Comparison of ENCODE assay signal across 15 cellular contexts in the genomic region with DNA sequence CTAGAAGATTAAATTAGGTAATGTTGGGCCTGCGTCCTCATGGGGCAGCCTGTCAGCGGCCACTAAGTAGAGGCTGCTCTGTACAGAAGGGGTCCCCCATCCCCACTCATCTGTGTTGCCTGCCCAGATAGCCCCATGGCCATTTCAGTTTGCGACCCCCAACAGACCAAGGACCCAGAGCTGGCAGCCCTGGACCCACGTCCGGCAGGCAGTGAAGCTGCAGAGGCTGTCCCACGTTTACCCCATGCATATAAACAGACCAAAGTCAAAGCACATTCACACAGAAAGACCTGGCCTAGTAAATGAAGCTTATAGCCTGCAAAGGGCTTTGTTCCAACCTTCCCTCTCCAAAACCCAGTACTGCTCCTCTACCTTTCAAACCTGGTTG. TPM values are rescaled to one million over a fixed set of nuclear protein-coding genes. Genes with fewer than 3 reads are reported as not detected.
A peak's percentile ranks its signal among the peaks of the same experiment; 100 is the strongest.
DNase-seq lines count a peak whose midpoint lies in the region; ATAC-seq, FAIRE-seq and TF ChIP-seq lines count a peak whose summit lies in the region.
"Had no signal": no experiment of that assay in that cellular context is flagged by ENCODE, and none has a peak within 500 bp of the region (broad histone marks: within the 10 kb centered on the region; RNA-seq: fewer than 3 reads in every experiment).

No MANE protein-coding gene starts in this region.

- no peak for FAIRE-seq in K562 (lab: Jason Lieb, UNC)
- FAIRE-seq: GM18507 had no signal

- in situ Hi-C loops in K562 (cut with MboI) = no loop called here

- peaks cover 45% of the 10 kb centered on the region for H3K36me3 ChIP-seq in CD4-positive, alpha-beta memory T cell (ENCODE audit: insufficient read depth, low read length)
- H3K36me3 ChIP-seq in K562 (ENCODE audit: control insufficient read depth, insufficient read depth, low read length) = peaks cover 84% of the 10 kb centered on the region
- H3K36me3 ChIP-seq in neural progenitor cell = peaks cover 3% of the 10 kb centered on the region
- peaks cover 47 to 72% (median 69%) of the 10 kb centered on the region in 3 donors for H3K36me3 ChIP-seq in tibial artery

- POLR2A ChIA-PET in CD4-positive, alpha-beta memory T cell (lab: Charles Lee; ENCODE audit: partially characterized antibody) = interaction anchor here (0.9 to 6.3 kb wide), 4 partner anchors 9 to 14 kb away, joined by 3 to 116 read pairs (median 22); partner anchors contain the start of genes COG8 and NIP7
- POLR2A ChIA-PET in K562 (lab: Yijun Ruan, JAX) = interaction anchor here (0.7 to 5.1 kb wide), 5 partner anchors 9 to 766 kb away, joined by 3 to 51 read pairs (median 4); partner anchors contain the start of genes COG8 and NIP7

- 89% methylated on average over 6 of the region's 6 CpGs for WGBS in K562 (ENCODE audit: insufficient coverage, low coverage, missing lambda C conversion rate)

- H3K4me2 ChIP-seq in K562 (ENCODE audit: insufficient read depth, low read length) (0 out of 2 replicates have a peak overlapping the region, but pooled peaks have one; percentile 53), neural progenitor cell (peak overlapping the region; percentile 7)

- H3K27me3 Mint-ChIP-seq in CD4-positive, alpha-beta memory T cell = no peaks in the 10 kb centered on the region
- H3K27me3 Mint-ChIP-seq in neural progenitor cell (ENCODE audit: insufficient read depth, low read depth) = no peaks in the 10 kb centered on the region

- H3K27ac Mint-ChIP-seq in CD4-positive, alpha-beta memory T cell = peak overlapping the region in 4 of 7 donors; percentile 13 to 61 (median 34)
- no peak overlapping the region for H3K27ac Mint-ChIP-seq in neural progenitor cell

- TF ChIP-seq POLR2A in NB4 (IDR thresholded peaks at IDR 0.05; ENCODE audit: extremely low read depth, insufficient read length) (no peak), K562 (conservative IDR thresholded peaks at IDR 0.05) (no peak)

- CTCF ChIA-PET in CD4-positive, alpha-beta memory T cell (lab: Charles Lee; ENCODE audit: partially characterized antibody) = interaction anchor here (1.1 to 2.6 kb wide), 3 partner anchors 10 to 16 kb away, joined by 3 to 6 read pairs (median 3); partner anchors contain the start of gene COG8
- CTCF ChIA-PET in K562 (lab: Yijun Ruan, JAX; ENCODE audit: low intra/inter-chr PET ratio) = no interaction called here

- peaks cover 25 to 50% (median 38%) of the 10 kb centered on the region in 4 donors for H3K4me1 Mint-ChIP-seq in CD4-positive, alpha-beta memory T cell
- peaks cover 13% of the 10 kb centered on the region for H3K4me1 Mint-ChIP-seq in neural progenitor cell

- no peak overlapping the region for H3K4me3 ChIP-seq in CD4-positive, alpha-beta memory T cell (ENCODE audit: low read length in 2 of 2)
- H3K4me3 ChIP-seq in NB4 (ENCODE audit: low read depth, low read length) (peak overlapping the region; percentile 89), K562 (no peak overlapping the region), neural progenitor cell (no peak overlapping the region), tibial artery (no peak overlapping the region)
- H3K4me3 ChIP-seq: left lung had no signal

- ATAC-seq in K562 = no peak
- ATAC-seq: left lung had no signal

- peaks cover 16% of the 10 kb centered on the region for H3F3A ChIP-seq in neural progenitor cell (ENCODE audit: low read depth)

- no peaks in the 10 kb centered on the region for H3K9me3 ChIP-seq in CD4-positive, alpha-beta memory T cell (ENCODE audit: control insufficient read depth in 1 of 2, low read length in 2 of 2)
- H3K9me3 ChIP-seq in K562 (replicated peaks; ENCODE audit: control insufficient read depth, insufficient read depth, low read depth, low read length) (no peaks in the 10 kb centered on the region), neural progenitor cell (ENCODE audit: low read depth) (no peaks in the 10 kb centered on the region), tibial artery (no peaks in the 10 kb centered on the region)
- H3K9me3 ChIP-seq: left lung had no signal

- TF ChIP-seq RAD21 in K562 (CRISPR knock-in tag; conservative IDR thresholded peaks at IDR 0.05 in 1 of 2, IDR thresholded peaks at IDR 0.05 in 1 of 2) = no peak

- H4K20me1 ChIP-seq in K562 (replicated peaks; ENCODE audit: control insufficient read depth, insufficient read depth, low read length) (peaks cover 42% of the 10 kb centered on the region), neural progenitor cell (ENCODE audit: low read depth) (peaks cover 86% of the 10 kb centered on the region)

- no peak overlapping the region for H3K27ac ChIP-seq in CD4-positive, alpha-beta memory T cell (ENCODE audit: low read depth, low read length)
- H3K27ac ChIP-seq in K562 (ENCODE audit: extremely low read depth, low read depth, low read length) = no peak overlapping the region
- no peak overlapping the region for H3K27ac ChIP-seq in neural progenitor cell
- H3K27ac ChIP-seq in tibial artery = no peak overlapping the region
- H3K27ac ChIP-seq: left lung had no signal

- H3K9me3 Mint-ChIP-seq in CD4-positive, alpha-beta memory T cell = no peaks in the 10 kb centered on the region
- no peaks in the 10 kb centered on the region for H3K9me3 Mint-ChIP-seq in neural progenitor cell

- H3K9ac ChIP-seq in K562 (ENCODE audit: insufficient read depth in 1 of 2, low read depth in 2 of 2, low read length in 2 of 2) (peak overlapping the region in 1 of 2 experiments; percentile 31; a peak in 1 of 4 replicates), neural progenitor cell (no peak overlapping the region)

- intact Hi-C loops in CD4-positive, alpha-beta memory T cell (cut with micrococcal nuclease) = no loop called here
- intact Hi-C loops in K562 (cut with micrococcal nuclease) = no loop called here
- intact Hi-C loops in tibial artery (cut with DNase I; ENCODE audit: low total_unique reads) = no loop called here

- DNase-seq in CD4-positive, alpha-beta memory T cell = no peak
- DNase-seq in NB4 (ENCODE audit: low read depth) (no peak), K562 (ENCODE audit: extremely low read depth in 1 of 4, low spot score in 3 of 4) (no peak), neural progenitor cell (ENCODE audit: low spot score) (no peak), amniotic stem cell (lab: John Stamatoyannopoulos, UW) (no peak), tibial artery (no peak), ureter (ENCODE audit: low spot score) (no peak)
- no peak for DNase-seq in stimulated activated CD4-positive, alpha-beta T cell treated with anti-CD3 and anti-CD28 coated beads, Interleukin-4, amount 100 ng/mL, for 4 hours
- DNase-seq: effector memory CD4-positive, alpha-beta T cell; left lung; T1000 had no signal

- H3K4me3 Mint-ChIP-seq in CD4-positive, alpha-beta memory T cell = peak overlapping the region in 1 of 8 donors; percentile 7
- no peak overlapping the region for H3K4me3 Mint-ChIP-seq in neural progenitor cell

- H2AFZ ChIP-seq in K562 (ENCODE audit: low read depth, low read length) (no peak overlapping the region), neural progenitor cell (replicated peaks) (no peak overlapping the region)

- H3K36me3 Mint-ChIP-seq in CD4-positive, alpha-beta memory T cell = peaks cover 16 to 55% of the 10 kb centered on the region in 2 donors
- H3K36me3 Mint-ChIP-seq in neural progenitor cell = peaks cover 34% of the 10 kb centered on the region

- no TSS peak for BruUV-seq in K562 (replicated peaks; lab: Mats Ljungman, UMichigan)

- TF ChIP-seq CTCF in NB4 (IDR thresholded peaks at IDR 0.05; ENCODE audit: low read depth, low read length) = no peak
- TF ChIP-seq CTCF in K562 (IDR thresholded peaks at IDR 0.05 in 2 of 3, conservative IDR thresholded peaks at IDR 0.05 in 1 of 3; ENCODE audit: insufficient read depth in 2 of 3, low read depth in 1 of 3, low read length in 3 of 3) = no peak
- TF ChIP-seq CTCF in neural progenitor cell (IDR thresholded peaks at IDR 0.05) = no peak
- TF ChIP-seq CTCF in tibial artery (IDR thresholded peaks at IDR 0.05) = no peak

- no peaks in the 10 kb centered on the region for H3K27me3 ChIP-seq in CD4-positive, alpha-beta memory T cell (ENCODE audit: insufficient read depth, low read length)
- H3K27me3 ChIP-seq in K562 (ENCODE audit: control insufficient read depth in 2 of 2, insufficient read depth in 2 of 2, low read length in 2 of 2) (no peaks in the 10 kb centered on the region), neural progenitor cell (no peaks in the 10 kb centered on the region), tibial artery (no peaks in the 10 kb centered on the region)
- H3K27me3 ChIP-seq: left lung had no signal

- H3K79me2 ChIP-seq in K562 (ENCODE audit: control insufficient read depth, insufficient read depth, low read length) = peaks cover 90% of the 10 kb centered on the region
- H3K79me2 ChIP-seq in neural progenitor cell (ENCODE audit: low read depth) = peaks cover 80% of the 10 kb centered on the region

- peaks cover 41% of the 10 kb centered on the region for H3K4me1 ChIP-seq in CD4-positive, alpha-beta memory T cell (ENCODE audit: insufficient read depth, low read length)
- H3K4me1 ChIP-seq in K562 (replicated peaks in 1 of 2; ENCODE audit: control insufficient read depth in 2 of 2, insufficient read depth in 2 of 2, low read length in 2 of 2) = peaks cover 23 to 65% of the 10 kb centered on the region in 2 experiments; a peak in 4 of 5 replicates
- peaks cover 17% of the 10 kb centered on the region for H3K4me1 ChIP-seq in neural progenitor cell
- peaks cover 0 to 38% (median 22%) of the 10 kb centered on the region in 4 donors for H3K4me1 ChIP-seq in tibial artery

- no peaks in the 10 kb centered on the region for H3K9me1 ChIP-seq in K562 (ENCODE audit: control insufficient read depth, insufficient read depth, low read length)

- no peak for TF ChIP-seq EP300 in K562 (IDR thresholded peaks at IDR 0.05; ENCODE audit: low read length)

RNA-seq across cellular contexts. Expression of gene PDF, which starts 4.6 kb away (rescaled TPM):
- 10 to 100 TPM; 11.8 TPM for total RNA-seq in CD4-positive, alpha-beta memory T cell
- polyA plus RNA-seq in CD4-positive, alpha-beta memory T cell = 10 to 100 TPM; 12.6 to 18.0 TPM
- 3.6 and 14.6 TPM in 2 replicates for total RNA-seq in K562 (2011; cell fraction: chromatin; rRNA removed; ENCODE audit: low replicate concordance)
- total RNA-seq in K562 (2011; cell fraction: nucleolus; rRNA removed) = 24.6 and 26.7 TPM in 2 replicates
- total RNA-seq in K562 (2011; cell fraction: nucleoplasm; rRNA removed) = 10.4 and 14.0 TPM in 2 replicates
- 60.6 and 72.4 TPM in 2 replicates for total RNA-seq in K562 (2014; rRNA removed)
- total RNA-seq in K562 (2014; rRNA removed; fragmentation: Illumina TruSeq; extraction: Trizol) = 0.67 and 1.7 TPM in 2 replicates
- 6.2 and 10.1 TPM in 2 replicates for total RNA-seq in K562 (2015; rRNA removed; fragmentation: Illumina TruSeq; extraction: Trizol)
- total RNA-seq in K562 (2021) = 31.5 and 36.3 TPM in 2 replicates
- 4.3 and 5.3 TPM in 2 replicates for polyA plus RNA-seq in K562 (2011; rRNA removed)
- 12.0 and 31.8 TPM in 2 replicates for polyA plus RNA-seq in K562 (2011; cell fraction: cytosol; rRNA removed)
- polyA plus RNA-seq in K562 (2011; cell fraction: nucleus; rRNA removed) = 6.9 and 12.3 TPM in 2 replicates
- 14.4 and 18.0 TPM in 2 replicates for polyA plus RNA-seq in K562 (2012)
- 5.6 and 11.1 TPM in 2 replicates for polyA plus RNA-seq in K562 (2014; fragmentation: Illumina TruSeq; extraction: Trizol)
- under 1 TPM; 0.15 to 0.25 TPM for polyA plus RNA-seq in K562 (2014; fragmentation: Nextera tagmentation; extraction: Ambion mirVana)
- 40.0 and 45.5 TPM in 2 replicates for polyA plus RNA-seq in K562 (2014; rRNA removed)
- polyA minus RNA-seq in K562 (2011; rRNA and poly(A)+ RNA removed) = 2.7 and 4.4 TPM in 2 replicates
- polyA minus RNA-seq in K562 (2011; cell fraction: cytosol; rRNA and poly(A)+ RNA removed) = 7.4 and 7.6 TPM in 2 replicates
- polyA minus RNA-seq in K562 (2011; cell fraction: nucleus; rRNA and poly(A)+ RNA removed) = 7.8 and 9.4 TPM in 2 replicates
- 12.9 and 14.1 TPM in 2 replicates for total RNA-seq in neural progenitor cell (ENCODE audit: low replicate concordance)
- 15.1 TPM for total RNA-seq in ureter

RNA-seq across cellular contexts. Expression of gene COG8, which starts 13.6 kb away (rescaled TPM):
- 10 to 100 TPM; 66.0 to 66.1 TPM for total RNA-seq in CD4-positive, alpha-beta memory T cell
- 10 to 100 TPM; 31.3 to 34.1 TPM for polyA plus RNA-seq in CD4-positive, alpha-beta memory T cell
- total RNA-seq in K562 (2011; cell fraction: chromatin; rRNA removed; ENCODE audit: low replicate concordance) = 58.6 and 101 TPM in 2 replicates
- total RNA-seq in K562 (2011; cell fraction: nucleolus; rRNA removed) = 70.5 and 89.9 TPM in 2 replicates
- 73.8 and 77.9 TPM in 2 replicates for total RNA-seq in K562 (2011; cell fraction: nucleoplasm; rRNA removed)
- 34.2 and 45.2 TPM in 2 replicates for total RNA-seq in K562 (2014; rRNA removed)
- 21.9 and 23.3 TPM in 2 replicates for total RNA-seq in K562 (2014; rRNA removed; fragmentation: Illumina TruSeq; extraction: Trizol)
- total RNA-seq in K562 (2015; rRNA removed; fragmentation: Illumina TruSeq; extraction: Trizol) = 29.4 and 30.1 TPM in 2 replicates
- total RNA-seq in K562 (2021) = 42.6 and 43.6 TPM in 2 replicates
- polyA plus RNA-seq in K562 (2011; rRNA removed) = 31.5 and 34.9 TPM in 2 replicates
- 40.5 and 58.4 TPM in 2 replicates for polyA plus RNA-seq in K562 (2011; cell fraction: cytosol; rRNA removed)
- polyA plus RNA-seq in K562 (2011; cell fraction: nucleus; rRNA removed) = 42.4 and 54.2 TPM in 2 replicates
- polyA plus RNA-seq in K562 (2012) = 20.5 and 29.8 TPM in 2 replicates
- polyA plus RNA-seq in K562 (2014; fragmentation: Illumina TruSeq; extraction: Trizol) = 22.0 and 27.9 TPM in 2 replicates
- 1 to 10 TPM; 3.7 to 5.7 TPM for polyA plus RNA-seq in K562 (2014; fragmentation: Nextera tagmentation; extraction: Ambion mirVana)
- polyA plus RNA-seq in K562 (2014; rRNA removed) = 33.4 and 38.2 TPM in 2 replicates
- 42.0 and 47.5 TPM in 2 replicates for polyA minus RNA-seq in K562 (2011; rRNA and poly(A)+ RNA removed)
- 30.9 and 38.5 TPM in 2 replicates for polyA minus RNA-seq in K562 (2011; cell fraction: cytosol; rRNA and poly(A)+ RNA removed)
- 39.7 and 55.4 TPM in 2 replicates for polyA minus RNA-seq in K562 (2011; cell fraction: nucleus; rRNA and poly(A)+ RNA removed)
- total RNA-seq in neural progenitor cell (ENCODE audit: low replicate concordance) = 30.3 and 72.4 TPM in 2 replicates
- 30.1 TPM for total RNA-seq in ureter

RNA-seq across cellular contexts. Expression of gene NIP7, which starts 13.8 kb away (rescaled TPM):
- total RNA-seq in CD4-positive, alpha-beta memory T cell = 10 to 100 TPM; 30.9 to 31.9 TPM
- polyA plus RNA-seq in CD4-positive, alpha-beta memory T cell = 10 to 100 TPM; 23.4 to 24.4 TPM
- 67.9 and 76.6 TPM in 2 replicates for total RNA-seq in K562 (2011; cell fraction: chromatin; rRNA removed; ENCODE audit: low replicate concordance)
- total RNA-seq in K562 (2011; cell fraction: nucleolus; rRNA removed) = 38.0 and 41.5 TPM in 2 replicates
- 63.2 and 72.6 TPM in 2 replicates for total RNA-seq in K562 (2011; cell fraction: nucleoplasm; rRNA removed)
- total RNA-seq in K562 (2014; rRNA removed) = 41.2 and 45.2 TPM in 2 replicates
- 73.9 and 77.8 TPM in 2 replicates for total RNA-seq in K562 (2014; rRNA removed; fragmentation: Illumina TruSeq; extraction: Trizol)
- 82.9 and 85.5 TPM in 2 replicates for total RNA-seq in K562 (2015; rRNA removed; fragmentation: Illumina TruSeq; extraction: Trizol)
- total RNA-seq in K562 (2021) = 52.8 and 58.1 TPM in 2 replicates
- 18.9 and 28.9 TPM in 2 replicates for polyA plus RNA-seq in K562 (2011; rRNA removed)
- 15.3 and 21.6 TPM in 2 replicates for polyA plus RNA-seq in K562 (2011; cell fraction: cytosol; rRNA removed)
- polyA plus RNA-seq in K562 (2011; cell fraction: nucleus; rRNA removed) = 12.1 and 15.2 TPM in 2 replicates
- polyA plus RNA-seq in K562 (2012) = 27.0 and 61.8 TPM in 2 replicates
- 71.2 and 78.3 TPM in 2 replicates for polyA plus RNA-seq in K562 (2014; fragmentation: Illumina TruSeq; extraction: Trizol)
- 10 to 100 TPM; 72.5 to 78.3 TPM for polyA plus RNA-seq in K562 (2014; fragmentation: Nextera tagmentation; extraction: Ambion mirVana)
- 57.7 and 67.0 TPM in 2 replicates for polyA plus RNA-seq in K562 (2014; rRNA removed)
- polyA minus RNA-seq in K562 (2011; rRNA and poly(A)+ RNA removed) = 33.1 and 33.6 TPM in 2 replicates
- polyA minus RNA-seq in K562 (2011; cell fraction: cytosol; rRNA and poly(A)+ RNA removed) = 15.2 and 22.5 TPM in 2 replicates
- 15.3 and 17.2 TPM in 2 replicates for polyA minus RNA-seq in K562 (2011; cell fraction: nucleus; rRNA and poly(A)+ RNA removed)
- total RNA-seq in neural progenitor cell (ENCODE audit: low replicate concordance) = 17.2 and 23.7 TPM in 2 replicates
- 26.1 TPM for total RNA-seq in ureter

RNA-seq across cellular contexts. Expression of gene VPS4A, which starts 14.6 kb away (rescaled TPM):
- total RNA-seq in CD4-positive, alpha-beta memory T cell = 10 to 100 TPM; 46.7 to 48.3 TPM
- 10 to 100 TPM; 27.2 to 41.2 TPM for polyA plus RNA-seq in CD4-positive, alpha-beta memory T cell
- 26.7 and 75.5 TPM in 2 replicates for total RNA-seq in K562 (2011; cell fraction: chromatin; rRNA removed; ENCODE audit: low replicate concordance)
- total RNA-seq in K562 (2011; cell fraction: nucleolus; rRNA removed) = 37.9 and 38.5 TPM in 2 replicates
- 41.0 and 51.9 TPM in 2 replicates for total RNA-seq in K562 (2011; cell fraction: nucleoplasm; rRNA removed)
- total RNA-seq in K562 (2014; rRNA removed) = 35.5 and 48.9 TPM in 2 replicates
- 20.3 and 23.9 TPM in 2 replicates for total RNA-seq in K562 (2014; rRNA removed; fragmentation: Illumina TruSeq; extraction: Trizol)
- total RNA-seq in K562 (2015; rRNA removed; fragmentation: Illumina TruSeq; extraction: Trizol) = 29.9 and 30.7 TPM in 2 replicates
- total RNA-seq in K562 (2021) = 37.8 and 38.1 TPM in 2 replicates
- 16.1 and 16.3 TPM in 2 replicates for polyA plus RNA-seq in K562 (2011; rRNA removed)
- 22.2 and 23.1 TPM in 2 replicates for polyA plus RNA-seq in K562 (2011; cell fraction: cytosol; rRNA removed)
- 57.7 and 70.1 TPM in 2 replicates for polyA plus RNA-seq in K562 (2011; cell fraction: nucleus; rRNA removed)
- 49.0 and 66.1 TPM in 2 replicates for polyA plus RNA-seq in K562 (2012)
- polyA plus RNA-seq in K562 (2014; fragmentation: Illumina TruSeq; extraction: Trizol) = 42.6 and 45.4 TPM in 2 replicates
- polyA plus RNA-seq in K562 (2014; fragmentation: Nextera tagmentation; extraction: Ambion mirVana) = 1 to 10 TPM; 7.6 to 8.1 TPM
- 37.4 and 40.6 TPM in 2 replicates for polyA plus RNA-seq in K562 (2014; rRNA removed)
- polyA minus RNA-seq in K562 (2011; rRNA and poly(A)+ RNA removed) = 15.0 and 21.0 TPM in 2 replicates
- 18.1 and 22.6 TPM in 2 replicates for polyA minus RNA-seq in K562 (2011; cell fraction: cytosol; rRNA and poly(A)+ RNA removed)
- 18.0 and 27.2 TPM in 2 replicates for polyA minus RNA-seq in K562 (2011; cell fraction: nucleus; rRNA and poly(A)+ RNA removed)
- 21.9 and 35.8 TPM in 2 replicates for total RNA-seq in neural progenitor cell (ENCODE audit: low replicate concordance)
- 30.8 TPM for total RNA-seq in ureter

RNA-seq across cellular contexts. Expression of gene TMED6, which starts 25.8 kb away (rescaled TPM):
- total RNA-seq in CD4-positive, alpha-beta memory T cell = 1 to 10 TPM; 2.5 to 5.4 TPM
- polyA plus RNA-seq in CD4-positive, alpha-beta memory T cell = under 1 TPM in 1 of 2 donors, not detected in 1; 0.30 TPM
- 1.5 and 1.7 TPM in 2 replicates for total RNA-seq in K562 (2011; cell fraction: chromatin; rRNA removed; ENCODE audit: low replicate concordance)
- total RNA-seq in K562 (2011; cell fraction: nucleolus; rRNA removed) = 0.67 TPM in 1 of 2 replicates, not detected in the other
- total RNA-seq in K562 (2011; cell fraction: nucleoplasm; rRNA removed) = 1.6 TPM in 2 replicates
- total RNA-seq in K562 (2014; rRNA removed) (0.18 TPM in 1 of 2 replicates, not detected in the other), K562 (2014; rRNA removed; fragmentation: Illumina TruSeq; extraction: Trizol) (0.22 and 0.25 TPM in 2 replicates), K562 (2015; rRNA removed; fragmentation: Illumina TruSeq; extraction: Trizol) (0.25 TPM in 1 of 2 replicates, not detected in the other), K562 (2021) (0.51 TPM in 1 of 2 replicates, not detected in the other), neural progenitor cell (ENCODE audit: low replicate concordance) (not detected in 2 replicates), ureter (1.5 TPM)
- polyA plus RNA-seq in K562 (2011; rRNA removed) (0.14 and 0.20 TPM in 2 replicates), K562 (2014; fragmentation: Illumina TruSeq; extraction: Trizol) (0.22 TPM in 1 of 2 replicates, not detected in the other), K562 (2014; fragmentation: Nextera tagmentation; extraction: Ambion mirVana) (under 1 TPM; 0.32 to 0.45 TPM), K562 (2014; rRNA removed) (not detected in 2 replicates)
- 0.07 TPM in 1 of 2 replicates, not detected in the other for polyA plus RNA-seq in K562 (2011; cell fraction: cytosol; rRNA removed)
- polyA plus RNA-seq in K562 (2011; cell fraction: nucleus; rRNA removed) = 0.70 TPM in 1 of 2 replicates, not detected in the other
- 0.36 and 0.47 TPM in 2 replicates for polyA plus RNA-seq in K562 (2012)
- not detected in 2 replicates for polyA minus RNA-seq in K562 (2011; rRNA and poly(A)+ RNA removed)
- polyA minus RNA-seq in K562 (2011; cell fraction: cytosol; rRNA and poly(A)+ RNA removed) = not detected in 2 replicates
- 0.40 and 0.67 TPM in 2 replicates for polyA minus RNA-seq in K562 (2011; cell fraction: nucleus; rRNA and poly(A)+ RNA removed)
- total RNA-seq: G401, LHCN-M2 had no signal
- polyA plus RNA-seq: BJ had no signal
